In the genomic region with DNA sequence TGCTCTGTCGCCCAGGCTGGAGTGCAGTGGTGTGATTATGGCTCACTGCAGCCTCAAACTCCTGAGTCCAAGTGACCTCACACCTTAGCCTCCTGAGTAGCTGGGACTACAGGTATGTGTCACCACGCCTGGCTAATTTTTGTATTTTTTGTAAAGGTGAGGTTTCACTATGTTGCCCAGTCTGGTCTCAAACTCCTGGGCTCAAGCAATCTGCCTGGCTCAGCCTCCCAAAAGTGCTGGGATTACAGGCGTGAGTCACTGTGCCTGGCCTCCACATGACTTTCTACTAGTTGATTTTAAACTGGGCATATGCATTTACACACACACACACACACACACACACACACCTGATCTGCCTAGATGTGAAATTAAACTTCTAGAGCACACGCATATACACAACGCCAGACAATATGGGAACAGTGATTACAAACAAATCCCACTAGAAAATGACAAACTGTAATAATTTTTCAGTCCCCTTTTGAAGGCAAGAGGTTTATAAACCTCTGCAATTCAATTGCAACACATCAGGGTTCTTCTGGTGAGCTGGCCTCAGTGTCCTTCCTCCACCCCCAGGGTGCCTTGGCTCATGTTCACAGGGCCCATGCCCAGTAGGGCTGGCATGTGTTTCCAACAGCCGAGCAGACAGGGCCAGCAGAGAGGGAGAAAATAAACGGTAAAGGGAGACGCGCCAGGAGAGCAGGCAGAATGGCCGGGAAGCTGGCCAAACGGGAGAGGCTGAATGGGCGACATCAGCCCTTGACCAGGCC, we compare ENCODE assay signal across 8 cellular contexts.
A peak's percentile ranks its signal among the peaks of the same experiment; 100 is the strongest.
DNase-seq lines count a peak whose midpoint lies in the region; ATAC-seq lines count a peak whose summit lies in the region.

No MANE protein-coding gene starts in this region.

- no peak for ATAC-seq in stimulated activated naive CD8-positive, alpha-beta T cell treated with anti-CD3 and anti-CD28 coated beads, Interleukin-15, Interleukin-2, amounts not matched to agents 100 U/mL and 50 U/mL, for 24 hours
- ATAC-seq in HG03432 (IDR thresholded peaks at IDR 0.05; ENCODE audit: unreplicated experiment): no peak
- no peak for ATAC-seq in GM21360 (IDR thresholded peaks at IDR 0.05; ENCODE audit: unreplicated experiment)

- peak; percentile 19 for DNase-seq in activated CD8-positive, alpha-beta memory T cell treated with anti-CD3 and anti-CD28 coated beads for 24 hours
- no peak for DNase-seq in activated CD8-positive, alpha-beta memory T cell treated with anti-CD3 and anti-CD28 coated beads, Interleukin-2, amount 50 U/mL, for 48 hours
- peak; percentile 56 for DNase-seq in epithelial cell of prostate (ENCODE audit: low read depth, low spot score)
- DNase-seq in middle frontal gyrus (ENCODE audit: extremely low spot score, low spot score): peak; percentile 80
- no peak for DNase-seq in stimulated activated naive CD8-positive, alpha-beta T cell treated with anti-CD3 and anti-CD28 coated beads, Interleukin-15, Interleukin-2, amounts not matched to agents 100 U/mL and 50 U/mL, for 24 hours
- no peak for DNase-seq in SW 1271 (lab: John Stamatoyannopoulos, UW)

- H3K27ac ChIP-seq in epithelial cell of prostate: peak overlapping the region; percentile 99

Comparison
In these comparisons a context has a peak if more than half of its experiments do, and no peak if none do; other contexts are left out.
1. DNase-seq: peak in activated CD8-positive, alpha-beta memory T cell treated with anti-CD3 and anti-CD28 coated beads for 24 hours (single experiment), epithelial cell of prostate (single experiment) and middle frontal gyrus (single experiment); none in activated CD8-positive, alpha-beta memory T cell treated with anti-CD3 and anti-CD28 coated beads, Interleukin-2, amount 50 U/mL, for 48 hours (single experiment), stimulated activated naive CD8-positive, alpha-beta T cell treated with anti-CD3 and anti-CD28 coated beads, Interleukin-15, Interleukin-2, amounts not matched to agents 100 U/mL and 50 U/mL, for 24 hours (single experiment) and SW 1271 (0 of 2).